ENCODE assay signal across 8 cellular contexts in the genomic region with DNA sequence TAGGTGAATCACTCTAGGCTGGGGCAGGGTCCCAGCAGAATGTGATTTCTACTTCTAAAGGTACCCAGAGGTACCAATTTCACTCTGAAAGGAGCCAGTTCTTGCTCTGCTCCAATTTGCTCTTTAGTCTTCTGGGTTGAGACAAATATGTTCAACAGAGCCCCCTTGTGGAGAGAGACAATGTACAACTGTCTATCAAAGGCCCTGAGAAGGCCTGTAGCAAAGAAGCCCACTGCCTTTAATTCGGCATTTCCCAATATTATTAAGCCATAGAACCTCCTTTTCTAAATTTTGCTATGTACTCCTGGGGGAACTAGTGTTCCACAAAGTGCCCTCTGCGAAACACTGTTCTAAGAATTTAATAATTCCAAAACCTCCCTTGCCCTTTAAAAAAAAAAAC.
DNase-seq lines count a peak whose midpoint lies in the region; ATAC-seq and TF ChIP-seq lines count a peak whose summit lies in the region.

No MANE protein-coding gene starts in this region.

- 88 to 97% (median 90%) methylated on average over 2 of the region's 2 CpGs for WGBS in spleen, 5 donors

- no peaks in the 10 kb centered on the region for H3K36me3 ChIP-seq in spleen

- H3K4me3 ChIP-seq in dorsolateral prefrontal cortex (no peak overlapping the region), spleen (no peak overlapping the region)

- peaks cover 0 to 8% (median 0%) of the 10 kb centered on the region in 8 donors for H3K9me3 ChIP-seq in spleen

- DNase-seq in SIG-M5 treated with dmso at 0.1 percent for 504 hours (lab: John Stamatoyannopoulos, UW; ENCODE audit: unreplicated experiment) = peak; percentile 17
- no peak for DNase-seq in SIG-M5 (lab: John Stamatoyannopoulos, UW)
- DNase-seq in NCI-H1105 treated with DMSO at 0.1 percent for 48 hours (lab: John Stamatoyannopoulos, UW) = peak; percentile 60
- DNase-seq in dorsolateral prefrontal cortex = no peak
- no peak for DNase-seq in spleen
- DNase-seq in T-helper 9 cell = no peak

- ATAC-seq in HG03457 (IDR thresholded peaks at IDR 0.05; ENCODE audit: unreplicated experiment) (no peak), HG03139 (IDR thresholded peaks at IDR 0.05; ENCODE audit: unreplicated experiment) (no peak)

- no peak overlapping the region for H3K27ac ChIP-seq in dorsolateral prefrontal cortex
- peak overlapping the region in 6 of 8 donors; percentile 5 to 60 (median 44) for H3K27ac ChIP-seq in spleen

- intact Hi-C loops in dorsolateral prefrontal cortex (cut with DNase I) (loop anchor here in 1 of 2 donors (10.0 kb wide), 1 partner anchor 499 kb away; no protein-coding TSS in a partner anchor), spleen (cut with DNase I; ENCODE audit: low total_unique reads) (no loop called here)

- TF ChIP-seq POLR2A in spleen (IDR thresholded peaks at IDR 0.05) = no peak

- TF ChIP-seq CTCF in dorsolateral prefrontal cortex (IDR thresholded peaks at IDR 0.05 in 54 of 56, conservative IDR thresholded peaks at IDR 0.05 in 2 of 56; ENCODE audit: low read depth in 1 of 56, partially characterized antibody in 56 of 56) (peak in 49 of 56 donors; percentile 10 to 56 (median 32)), spleen (IDR thresholded peaks at IDR 0.05 in 8 of 11, conservative IDR thresholded peaks at IDR 0.05 in 3 of 11) (peak in 3 of 11 experiments; percentile 13 to 30 (median 23))

- no peaks in the 10 kb centered on the region for H3K27me3 ChIP-seq in dorsolateral prefrontal cortex
- H3K27me3 ChIP-seq in spleen (replicated peaks in 1 of 7) = no peaks in the 10 kb centered on the region

- peaks cover 0 to 12% (median 4%) of the 10 kb centered on the region in 6 donors for H3K4me1 ChIP-seq in spleen

Comparison
In these comparisons a context has a peak if more than half of its experiments do, and no peak if none do; other contexts are left out.
1. DNase-seq: peak in SIG-M5 treated with dmso at 0.1 percent for 504 hours (single experiment) and NCI-H1105 treated with DMSO at 0.1 percent for 48 hours (single experiment); none in SIG-M5 (single experiment), dorsolateral prefrontal cortex (0 of 10), spleen (single experiment) and T-helper 9 cell (single experiment).
2. H3K27ac ChIP-seq: peak in spleen (6 of 8); none in dorsolateral prefrontal cortex (0 of 59).